ENCODE assay signal across 8 cellular contexts in the genomic region with DNA sequence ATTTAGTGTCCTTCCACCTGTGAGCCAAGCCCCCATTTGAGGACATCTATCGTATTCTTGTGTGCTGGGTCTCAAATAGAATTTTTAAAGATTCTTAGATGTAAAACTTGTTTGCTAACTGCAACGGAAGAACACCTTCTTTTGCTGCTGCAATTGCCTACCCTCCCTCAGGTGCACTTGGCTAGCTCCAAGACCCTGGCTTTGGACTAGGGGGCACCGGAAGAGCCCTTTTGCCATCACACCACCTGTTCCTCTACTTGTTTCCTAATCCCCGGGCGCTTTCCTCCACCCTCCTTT. TPM values are rescaled to one million over a fixed set of nuclear protein-coding genes. Genes with fewer than 3 reads are reported as not detected.
A peak's percentile ranks its signal among the peaks of the same experiment; 100 is the strongest.
DNase-seq lines count a peak whose midpoint lies in the region; ATAC-seq and TF ChIP-seq lines count a peak whose summit lies in the region.

No MANE protein-coding gene starts in this region.

- peaks cover 46% of the 10 kb centered on the region for H3K36me3 Mint-ChIP-seq in stimulated activated naive CD8-positive, alpha-beta T cell treated with anti-CD3 and anti-CD28 coated beads, Interleukin-15, Interleukin-2, amounts not matched to agents 100 ng/mL and 50 ng/mL, for 24 hours (ENCODE audit: low read depth)
- H3K36me3 Mint-ChIP-seq in activated naive CD8-positive, alpha-beta T cell treated with anti-CD3 and anti-CD28 coated beads for 36 hours, result peaks cover 38% of the 10 kb centered on the region

- peak overlapping the region in 2 of 3 donors; percentile 87 to 99 for H3K4me3 ChIP-seq in right lobe of liver

- no peak overlapping the region for H3K27ac Mint-ChIP-seq in stimulated activated naive CD8-positive, alpha-beta T cell treated with anti-CD3 and anti-CD28 coated beads, Interleukin-15, Interleukin-2, amounts not matched to agents 100 ng/mL and 50 ng/mL, for 24 hours
- H3K27ac Mint-ChIP-seq in activated naive CD8-positive, alpha-beta T cell treated with anti-CD3 and anti-CD28 coated beads for 36 hours, result peak overlapping the region; percentile 20

- no peak for DNase-seq in stimulated activated naive CD8-positive, alpha-beta T cell treated with anti-CD3 and anti-CD28 coated beads, Interleukin-15, Interleukin-2, amounts not matched to agents 100 U/mL and 50 U/mL, for 24 hours
- DNase-seq in activated naive CD8-positive, alpha-beta T cell treated with anti-CD3 and anti-CD28 coated beads for 36 hours, result no peak
- DNase-seq in right lobe of liver (no peak), SIG-M5 (lab: John Stamatoyannopoulos, UW) (no peak), NCI-H2029 (lab: John Stamatoyannopoulos, UW) (no peak)

- no peak for TF ChIP-seq CTCF in right lobe of liver (IDR thresholded peaks at IDR 0.05)

- no peaks in the 10 kb centered on the region for H3K9me3 Mint-ChIP-seq in stimulated activated naive CD8-positive, alpha-beta T cell treated with anti-CD3 and anti-CD28 coated beads, Interleukin-15, Interleukin-2, amounts not matched to agents 100 ng/mL and 50 ng/mL, for 24 hours
- H3K9me3 Mint-ChIP-seq in activated naive CD8-positive, alpha-beta T cell treated with anti-CD3 and anti-CD28 coated beads for 36 hours, result no peaks in the 10 kb centered on the region

- intact Hi-C loops in right lobe of liver (cut with DNase I), result no loop called here

- H3K36me3 ChIP-seq in right lobe of liver, result peaks cover 0 to 35% (median 4%) of the 10 kb centered on the region in 4 donors

- no peaks in the 10 kb centered on the region for H3K27me3 ChIP-seq in right lobe of liver

- peaks cover 0 to 34% (median 4%) of the 10 kb centered on the region in 4 donors for H3K4me1 ChIP-seq in right lobe of liver

- no peaks in the 10 kb centered on the region for H3K27me3 Mint-ChIP-seq in stimulated activated naive CD8-positive, alpha-beta T cell treated with anti-CD3 and anti-CD28 coated beads, Interleukin-15, Interleukin-2, amounts not matched to agents 100 ng/mL and 50 ng/mL, for 24 hours
- H3K27me3 Mint-ChIP-seq in activated naive CD8-positive, alpha-beta T cell treated with anti-CD3 and anti-CD28 coated beads for 36 hours, result no peaks in the 10 kb centered on the region

- H3K4me3 Mint-ChIP-seq in stimulated activated naive CD8-positive, alpha-beta T cell treated with anti-CD3 and anti-CD28 coated beads, Interleukin-15, Interleukin-2, amounts not matched to agents 100 ng/mL and 50 ng/mL, for 24 hours, result peak overlapping the region; percentile 88
- H3K4me3 Mint-ChIP-seq in activated naive CD8-positive, alpha-beta T cell treated with anti-CD3 and anti-CD28 coated beads for 36 hours, result peak overlapping the region; percentile 90

- no peaks in the 10 kb centered on the region for H3K9me3 ChIP-seq in right lobe of liver

- H3K27ac ChIP-seq in right lobe of liver, result no peak overlapping the region

- WGBS in right lobe of liver (ENCODE audit: insufficient coverage, low coverage, low lambda C conversion rate, missing lambda C conversion rate), result 8% methylated on average over 4 of the region's 5 CpGs

- ATAC-seq in stimulated activated naive CD8-positive, alpha-beta T cell treated with anti-CD3 and anti-CD28 coated beads, Interleukin-15, Interleukin-2, amounts not matched to agents 100 U/mL and 50 U/mL, for 24 hours, result no peak
- ATAC-seq in right lobe of liver, result no peak
- ATAC-seq in GM18858 (IDR thresholded peaks at IDR 0.05; ENCODE audit: unreplicated experiment), result no peak
- ATAC-seq in HG02884 (IDR thresholded peaks at IDR 0.05; ENCODE audit: unreplicated experiment), result no peak

- no peak for TF ChIP-seq POLR2A in right lobe of liver (IDR thresholded peaks at IDR 0.05)

- H3K4me1 Mint-ChIP-seq in stimulated activated naive CD8-positive, alpha-beta T cell treated with anti-CD3 and anti-CD28 coated beads, Interleukin-15, Interleukin-2, amounts not matched to agents 100 ng/mL and 50 ng/mL, for 24 hours (ENCODE audit: low read depth), result peaks cover 47% of the 10 kb centered on the region
- H3K4me1 Mint-ChIP-seq in activated naive CD8-positive, alpha-beta T cell treated with anti-CD3 and anti-CD28 coated beads for 36 hours, result peaks cover 40% of the 10 kb centered on the region

RNA-seq across cellular contexts. Expression of a gene that starts 1.1 kb away (rescaled TPM):
- 100 to 1,000 TPM; 948 to 957 TPM for total RNA-seq in activated naive CD8-positive, alpha-beta T cell treated with anti-CD3 and anti-CD28 coated beads for 36 hours
- 10 to 100 TPM; 64.1 to 99.6 (median 83.6) TPM for total RNA-seq in right lobe of liver

RNA-seq across cellular contexts. Expression of a gene that starts 39.0 kb away (rescaled TPM):
- 10 to 100 TPM; 43.8 to 45.9 TPM for total RNA-seq in activated naive CD8-positive, alpha-beta T cell treated with anti-CD3 and anti-CD28 coated beads for 36 hours
- total RNA-seq in right lobe of liver, result 10 to 100 TPM; 20.0 to 48.6 (median 24.9) TPM

RNA-seq across cellular contexts. Expression of a gene that starts 58.4 kb away (rescaled TPM):
- 100 to 1,000 TPM; 131 to 133 TPM for total RNA-seq in activated naive CD8-positive, alpha-beta T cell treated with anti-CD3 and anti-CD28 coated beads for 36 hours
- 10 to 100 TPM in 4 of 6 experiments, 1 to 10 TPM in 2; 6.2 to 42.6 (median 20.9) TPM for total RNA-seq in right lobe of liver

Comparison
In these comparisons a context has a peak if more than half of its experiments do, and no peak if none do; other contexts are left out.
1. RNA of a gene that starts 1.1 kb away (total RNA-seq): 948 to 957 TPM in activated naive CD8-positive, alpha-beta T cell treated with anti-CD3 and anti-CD28 coated beads for 36 hours; 64.1 to 99.6 TPM in right lobe of liver; every median in the first group is over 4 times any median in the second.